ENCODE assay signal across 9 cellular contexts in the genomic region with DNA sequence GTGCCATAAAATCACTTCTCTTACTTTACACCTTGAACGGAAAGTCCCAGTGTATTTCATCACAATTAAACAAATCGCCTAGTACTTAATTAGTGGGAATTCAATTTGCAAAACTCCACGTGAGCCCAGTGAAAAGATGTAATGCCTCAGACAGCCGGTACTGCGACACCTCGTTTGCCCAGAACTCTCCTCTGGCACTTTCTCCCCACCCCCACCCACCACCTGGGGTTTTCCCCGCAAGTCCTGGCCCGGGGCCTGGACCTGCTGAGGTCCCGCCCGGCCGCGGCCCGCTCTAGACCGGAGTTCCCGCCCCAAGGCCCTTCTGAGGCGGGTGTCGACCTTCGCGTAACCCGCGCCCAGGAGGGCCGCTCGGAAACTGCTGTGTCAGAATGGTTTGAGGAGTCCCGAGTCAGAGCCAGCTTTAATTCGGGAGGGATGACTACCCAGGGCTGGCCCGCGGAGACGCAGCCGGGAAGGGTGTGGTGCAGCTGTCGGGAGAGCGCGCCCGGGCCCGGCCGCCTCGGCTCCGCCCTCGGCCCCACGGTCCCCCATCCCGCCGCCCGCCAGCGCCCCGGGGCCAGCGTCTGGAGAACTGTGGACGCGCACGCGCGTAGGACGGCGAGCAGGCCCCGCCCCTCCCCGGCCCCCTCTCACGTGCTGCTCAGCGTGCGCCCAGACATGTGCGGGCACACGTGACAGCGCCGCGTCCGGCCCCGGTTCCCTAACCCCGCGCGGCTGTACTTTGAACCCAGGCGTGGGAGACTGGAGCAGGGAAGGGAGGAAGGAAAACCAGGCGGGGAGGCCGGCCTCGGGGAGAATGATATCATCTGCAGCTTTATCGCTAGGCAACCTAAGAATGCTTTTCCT. TPM values are rescaled to one million over a fixed set of nuclear protein-coding genes. Genes with fewer than 3 reads are reported as not detected.
A peak's percentile ranks its signal among the peaks of the same experiment; 100 is the strongest.
DNase-seq lines count a peak whose midpoint lies in the region; ATAC-seq, FAIRE-seq and TF ChIP-seq lines count a peak whose summit lies in the region.
"Had no signal": no experiment of that assay in that cellular context is flagged by ENCODE, and none has a peak within 500 bp of the region (broad histone marks: within the 10 kb centered on the region; RNA-seq: fewer than 3 reads in every experiment).

No MANE protein-coding gene starts in this region.

- ATAC-seq in HG02642 (IDR thresholded peaks at IDR 0.05; ENCODE audit: poor library complexity, unreplicated experiment) (peak; percentile 82), activated B cell treated with CpG ODN at 0.5 μM for 24 hours (ENCODE audit: low read depth) (peak; percentile 80)
- peak; percentile 72 for ATAC-seq in central memory CD8-positive, alpha-beta T cell (replicated peaks; ENCODE audit: extremely low read depth, poor library complexity, severe bottlenecking)

- H3K9me3 ChIP-seq in spleen = no peaks in the 10 kb centered on the region

- peak; percentile 60 for FAIRE-seq in islet of Langerhans (lab: Jason Lieb, UNC)
- FAIRE-seq: A204.1 had no signal

- H3K27ac Mint-ChIP-seq in activated B cell treated with CpG ODN at 0.5 μM for 24 hours = peak overlapping the region; percentile 92
- no peak overlapping the region for H3K27ac Mint-ChIP-seq in central memory CD8-positive, alpha-beta T cell (ENCODE audit: low read depth)

- intact Hi-C loops in activated B cell treated with CpG ODN at 0.5 μM for 24 hours (cut with micrococcal nuclease) = loop anchor here (1.0 to 5.0 kb wide), 10 partner anchors 9 to 1217 kb away; a partner anchor contains a TSS
- intact Hi-C loops in spleen (cut with DNase I; ENCODE audit: low total_unique reads) = no loop called here

- TF ChIP-seq CTCF in activated B cell treated with CpG ODN at 0.5 μM for 24 hours (IDR thresholded peaks at IDR 0.05) (no peak), spleen (IDR thresholded peaks at IDR 0.05 in 8 of 11, conservative IDR thresholded peaks at IDR 0.05 in 3 of 11) (peak in 7 of 11 experiments; percentile 18 to 47 (median 23))

- peak overlapping the region; percentile 69 to 92 (median 86) for H3K27ac ChIP-seq in spleen

- H3K27me3 ChIP-seq in spleen (replicated peaks in 1 of 7) = peaks cover 0 to 7% (median 0%) of the 10 kb centered on the region in 7 donors

- DNase-seq in NCI-H1092 treated with DMSO at 0.1 percent for 48 hours (lab: John Stamatoyannopoulos, UW) (peak; percentile 11), NCI-H1092 (lab: John Stamatoyannopoulos, UW) (no peak), NCI-H1436 (lab: John Stamatoyannopoulos, UW) (peak; percentile 12), activated B cell treated with CpG ODN at 0.5 μM for 24 hours (peak; percentile 77), spleen (peak; percentile 96)
- DNase-seq in central memory CD8-positive, alpha-beta T cell (ENCODE audit: low spot score in 2 of 2) = no peak

- peak overlapping the region; percentile 85 for H3K4me3 Mint-ChIP-seq in activated B cell treated with CpG ODN at 0.5 μM for 24 hours
- H3K4me3 Mint-ChIP-seq in central memory CD8-positive, alpha-beta T cell = peak overlapping the region; percentile 77

- H3K4me1 ChIP-seq in spleen = peaks cover 3 to 45% (median 25%) of the 10 kb centered on the region in 6 donors

- no peaks in the 10 kb centered on the region for H3K9me3 Mint-ChIP-seq in activated B cell treated with CpG ODN at 0.5 μM for 24 hours
- no peaks in the 10 kb centered on the region for H3K9me3 Mint-ChIP-seq in central memory CD8-positive, alpha-beta T cell

- POLR2A ChIA-PET in activated B cell treated with CpG ODN at 0.5 μM for 24 hours (lab: Charles Lee) = interaction anchor here (0.6 to 3.4 kb wide), 12 partner anchors 10 to 719 kb away, joined by 3 to 46 read pairs (median 4); a partner anchor contains a TSS

- H3K27me3 Mint-ChIP-seq in activated B cell treated with CpG ODN at 0.5 μM for 24 hours = no peaks in the 10 kb centered on the region
- H3K27me3 Mint-ChIP-seq in central memory CD8-positive, alpha-beta T cell = peaks cover 92% of the 10 kb centered on the region

- TF ChIP-seq POLR2A in spleen (IDR thresholded peaks at IDR 0.05) = peak in 1 of 3 donors; percentile 88

- WGBS in spleen, 5 donors = 1% methylated on average over 39 to 72 of the region's 72 CpGs

- H3K36me3 ChIP-seq in spleen = no peaks in the 10 kb centered on the region

- peaks cover 58% of the 10 kb centered on the region for H3K4me1 Mint-ChIP-seq in activated B cell treated with CpG ODN at 0.5 μM for 24 hours
- H3K4me1 Mint-ChIP-seq in central memory CD8-positive, alpha-beta T cell = peaks cover 6% of the 10 kb centered on the region

- no peaks in the 10 kb centered on the region for H3K36me3 Mint-ChIP-seq in activated B cell treated with CpG ODN at 0.5 μM for 24 hours (ENCODE audit: low read depth)
- H3K36me3 Mint-ChIP-seq in central memory CD8-positive, alpha-beta T cell (ENCODE audit: insufficient read depth) = peaks cover 8% of the 10 kb centered on the region

- CTCF ChIA-PET in activated B cell treated with CpG ODN at 0.5 μM for 24 hours (lab: Charles Lee) = interaction anchor here (0.6 to 2.6 kb wide), 5 partner anchors 9 to 901 kb away, joined by 3 to 12 read pairs (median 4); no protein-coding TSS in a partner anchor

- peak overlapping the region; percentile 22 to 71 (median 48) for H3K4me3 ChIP-seq in spleen

RNA-seq across cellular contexts. Expression of a gene that starts 10.8 kb away (rescaled TPM):
- total RNA-seq in activated B cell treated with CpG ODN at 0.5 μM for 24 hours (34.5 and 40.5 TPM in 2 replicates), spleen (10 to 100 TPM in 6 of 7 donors, 1 to 10 TPM in 1; 7.2 to 46.9 (median 27.0) TPM)
- 10 to 100 TPM in 2 of 3 donors, 1 to 10 TPM in 1; 8.7 to 22.9 (median 19.5) TPM for polyA plus RNA-seq in spleen

Comparison
In these comparisons a context has a peak if more than half of its experiments do, and no peak if none do; other contexts are left out.
1. DNase-seq: peak in NCI-H1092 treated with DMSO at 0.1 percent for 48 hours (single experiment), NCI-H1436 (single experiment), activated B cell treated with CpG ODN at 0.5 μM for 24 hours (single experiment) and spleen (single experiment); none in NCI-H1092 (single experiment) and central memory CD8-positive, alpha-beta T cell (0 of 2).
2. Peak in every context shown above with its lines, with median percentiles within 50 percentile points of each other: ATAC-seq.